Comparison of ENCODE assay signal across 2 cellular contexts in genomic region chr14:72706485-72706884, GRCh38.
TF ChIP-seq lines count a peak whose summit lies in the region.

No MANE protein-coding gene starts in this region.

TF ChIP-seq in IMR-90, 13 proteins besides CTCF, POLR2A, EP300 and RAD21:
- no peak for TF ChIP-seq BHLHE40 (IDR thresholded peaks at IDR 0.05; ENCODE audit: low read depth, low read length)
- TF ChIP-seq, protein P1, sequence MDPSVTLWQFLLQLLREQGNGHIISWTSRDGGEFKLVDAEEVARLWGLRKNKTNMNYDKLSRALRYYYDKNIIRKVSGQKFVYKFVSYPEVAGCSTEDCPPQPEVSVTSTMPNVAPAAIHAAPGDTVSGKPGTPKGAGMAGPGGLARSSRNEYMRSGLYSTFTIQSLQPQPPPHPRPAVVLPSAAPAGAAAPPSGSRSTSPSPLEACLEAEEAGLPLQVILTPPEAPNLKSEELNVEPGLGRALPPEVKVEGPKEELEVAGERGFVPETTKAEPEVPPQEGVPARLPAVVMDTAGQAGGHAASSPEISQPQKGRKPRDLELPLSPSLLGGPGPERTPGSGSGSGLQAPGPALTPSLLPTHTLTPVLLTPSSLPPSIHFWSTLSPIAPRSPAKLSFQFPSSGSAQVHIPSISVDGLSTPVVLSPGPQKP (IDR thresholded peaks at IDR 0.05; ENCODE audit: borderline replicate concordance, low read depth, low read length): no peak
- no peak for TF ChIP-seq CEBPB (IDR thresholded peaks at IDR 0.05; ENCODE audit: low read depth, low read length)
- no peak for TF ChIP-seq MXI1 (IDR thresholded peaks at IDR 0.05; ENCODE audit: borderline replicate concordance, low read depth, low read length)
- TF ChIP-seq RCOR1 (IDR thresholded peaks at IDR 0.05; ENCODE audit: insufficient replicate concordance, low read length): no peak

TF ChIP-seq in GM12878, 131 proteins besides CTCF, POLR2A, EP300 and RAD21:
- TF ChIP-seq CHD1 (IDR thresholded peaks at IDR 0.05; ENCODE audit: low read depth, low read length) (no peak), ZZZ3 (IDR thresholded peaks at IDR 0.05; ENCODE audit: control insufficient read depth, insufficient read length, low read depth) (no peak), POU2F2 (IDR thresholded peaks at IDR 0.05; ENCODE audit: borderline replicate concordance, low read depth, low read length) (no peak), ZNF274 (IDR thresholded peaks at IDR 0.05; ENCODE audit: insufficient read depth, insufficient read length) (no peak), SUPT20H (IDR thresholded peaks at IDR 0.05; ENCODE audit: borderline replicate concordance, control insufficient read depth, low read depth, low read length) (no peak), HDGF (IDR thresholded peaks at IDR 0.05) (no peak), CREM (IDR thresholded peaks at IDR 0.05; ENCODE audit: low read depth) (no peak), TCF7 (IDR thresholded peaks at IDR 0.05; ENCODE audit: borderline replicate concordance) (peak; percentile 62; the same call in 1 of the 2 replicates), TBL1XR1 (IDR thresholded peaks at IDR 0.05; ENCODE audit: low read depth, low read length) (no peak), JUNB (IDR thresholded peaks at IDR 0.05) (peak; percentile 40), WRNIP1 (IDR thresholded peaks at IDR 0.05; ENCODE audit: borderline replicate concordance, low read depth, low read length) (no peak), IKZF1 (conservative IDR thresholded peaks at IDR 0.05) (no peak)
- TF ChIP-seq, protein P2, sequence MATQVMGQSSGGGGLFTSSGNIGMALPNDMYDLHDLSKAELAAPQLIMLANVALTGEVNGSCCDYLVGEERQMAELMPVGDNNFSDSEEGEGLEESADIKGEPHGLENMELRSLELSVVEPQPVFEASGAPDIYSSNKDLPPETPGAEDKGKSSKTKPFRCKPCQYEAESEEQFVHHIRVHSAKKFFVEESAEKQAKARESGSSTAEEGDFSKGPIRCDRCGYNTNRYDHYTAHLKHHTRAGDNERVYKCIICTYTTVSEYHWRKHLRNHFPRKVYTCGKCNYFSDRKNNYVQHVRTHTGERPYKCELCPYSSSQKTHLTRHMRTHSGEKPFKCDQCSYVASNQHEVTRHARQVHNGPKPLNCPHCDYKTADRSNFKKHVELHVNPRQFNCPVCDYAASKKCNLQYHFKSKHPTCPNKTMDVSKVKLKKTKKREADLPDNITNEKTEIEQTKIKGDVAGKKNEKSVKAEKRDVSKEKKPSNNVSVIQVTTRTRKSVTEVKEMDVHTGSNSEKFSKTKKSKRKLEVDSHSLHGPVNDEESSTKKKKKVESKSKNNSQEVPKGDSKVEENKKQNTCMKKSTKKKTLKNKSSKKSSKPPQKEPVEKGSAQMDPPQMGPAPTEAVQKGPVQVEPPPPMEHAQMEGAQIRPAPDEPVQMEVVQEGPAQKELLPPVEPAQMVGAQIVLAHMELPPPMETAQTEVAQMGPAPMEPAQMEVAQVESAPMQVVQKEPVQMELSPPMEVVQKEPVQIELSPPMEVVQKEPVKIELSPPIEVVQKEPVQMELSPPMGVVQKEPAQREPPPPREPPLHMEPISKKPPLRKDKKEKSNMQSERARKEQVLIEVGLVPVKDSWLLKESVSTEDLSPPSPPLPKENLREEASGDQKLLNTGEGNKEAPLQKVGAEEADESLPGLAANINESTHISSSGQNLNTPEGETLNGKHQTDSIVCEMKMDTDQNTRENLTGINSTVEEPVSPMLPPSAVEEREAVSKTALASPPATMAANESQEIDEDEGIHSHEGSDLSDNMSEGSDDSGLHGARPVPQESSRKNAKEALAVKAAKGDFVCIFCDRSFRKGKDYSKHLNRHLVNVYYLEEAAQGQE (IDR thresholded peaks at IDR 0.05; ENCODE audit: low read depth, low read length): no peak
- TF ChIP-seq, protein P3, sequence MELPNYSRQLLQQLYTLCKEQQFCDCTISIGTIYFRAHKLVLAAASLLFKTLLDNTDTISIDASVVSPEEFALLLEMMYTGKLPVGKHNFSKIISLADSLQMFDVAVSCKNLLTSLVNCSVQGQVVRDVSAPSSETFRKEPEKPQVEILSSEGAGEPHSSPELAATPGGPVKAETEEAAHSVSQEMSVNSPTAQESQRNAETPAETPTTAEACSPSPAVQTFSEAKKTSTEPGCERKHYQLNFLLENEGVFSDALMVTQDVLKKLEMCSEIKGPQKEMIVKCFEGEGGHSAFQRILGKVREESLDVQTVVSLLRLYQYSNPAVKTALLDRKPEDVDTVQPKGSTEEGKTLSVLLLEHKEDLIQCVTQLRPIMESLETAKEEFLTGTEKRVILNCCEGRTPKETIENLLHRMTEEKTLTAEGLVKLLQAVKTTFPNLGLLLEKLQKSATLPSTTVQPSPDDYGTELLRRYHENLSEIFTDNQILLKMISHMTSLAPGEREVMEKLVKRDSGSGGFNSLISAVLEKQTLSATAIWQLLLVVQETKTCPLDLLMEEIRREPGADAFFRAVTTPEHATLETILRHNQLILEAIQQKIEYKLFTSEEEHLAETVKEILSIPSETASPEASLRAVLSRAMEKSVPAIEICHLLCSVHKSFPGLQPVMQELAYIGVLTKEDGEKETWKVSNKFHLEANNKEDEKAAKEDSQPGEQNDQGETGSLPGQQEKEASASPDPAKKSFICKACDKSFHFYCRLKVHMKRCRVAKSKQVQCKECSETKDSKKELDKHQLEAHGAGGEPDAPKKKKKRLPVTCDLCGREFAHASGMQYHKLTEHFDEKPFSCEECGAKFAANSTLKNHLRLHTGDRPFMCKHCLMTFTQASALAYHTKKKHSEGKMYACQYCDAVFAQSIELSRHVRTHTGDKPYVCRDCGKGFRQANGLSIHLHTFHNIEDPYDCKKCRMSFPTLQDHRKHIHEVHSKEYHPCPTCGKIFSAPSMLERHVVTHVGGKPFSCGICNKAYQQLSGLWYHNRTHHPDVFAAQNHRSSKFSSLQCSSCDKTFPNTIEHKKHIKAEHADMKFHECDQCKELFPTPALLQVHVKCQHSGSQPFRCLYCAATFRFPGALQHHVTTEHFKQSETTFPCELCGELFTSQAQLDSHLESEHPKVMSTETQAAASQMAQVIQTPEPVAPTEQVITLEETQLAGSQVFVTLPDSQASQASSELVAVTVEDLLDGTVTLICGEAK (IDR thresholded peaks at IDR 0.05; ENCODE audit: borderline replicate concordance): 0 out of 2 replicates have a peak, but pooled peaks have one; percentile 23
